2 cellular contexts compared by ENCODE assay signal in the genomic region with DNA sequence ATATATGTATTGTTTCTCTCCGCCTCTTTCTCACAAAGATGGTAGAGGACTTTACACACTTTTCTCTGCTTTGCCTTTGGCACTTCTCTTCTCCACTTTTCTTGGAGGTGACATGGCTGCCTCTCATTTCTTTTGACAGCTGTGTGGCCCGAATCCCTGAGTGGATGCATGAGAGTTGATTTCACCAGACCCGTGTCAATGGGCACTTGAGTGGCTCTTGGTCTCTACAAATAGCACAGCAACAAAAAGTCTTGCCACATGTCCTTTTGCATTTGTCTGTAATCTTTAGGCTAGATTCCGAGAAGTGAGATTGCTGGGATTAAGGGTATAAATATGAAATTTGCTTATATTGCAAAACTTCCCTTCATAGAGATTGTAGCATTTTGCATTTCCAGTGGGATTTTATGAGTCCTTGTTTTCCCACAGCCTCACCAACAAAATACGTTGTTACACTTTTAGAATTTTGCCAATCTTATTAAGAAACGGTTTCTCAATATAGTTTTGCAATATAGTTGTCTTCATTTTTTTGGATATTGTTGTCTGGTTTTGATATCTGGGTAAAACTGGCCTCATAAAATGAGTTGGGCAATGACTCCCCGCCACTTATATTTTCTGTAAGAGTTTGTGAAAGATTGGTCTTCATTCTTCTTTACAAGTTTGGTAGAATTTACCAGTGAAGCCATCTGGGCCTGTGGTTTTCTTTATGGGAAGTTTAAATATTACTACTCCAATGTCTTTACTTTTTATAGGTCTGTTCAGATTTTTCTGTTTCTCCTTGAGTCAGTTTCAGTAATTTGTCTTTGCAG.
TF ChIP-seq lines count a peak whose summit lies in the region.

No MANE protein-coding gene starts in this region.

TF ChIP-seq in SK-N-SH, 30 proteins besides CTCF, POLR2A, EP300 and RAD21 (continued from another document):
- TF ChIP-seq USF1 (IDR thresholded peaks at IDR 0.05; ENCODE audit: borderline replicate concordance, low read depth) (no peak), FOXJ3 (CRISPR knock-in tag; IDR thresholded peaks at IDR 0.05) (no peak), USF2 (IDR thresholded peaks at IDR 0.05; ENCODE audit: borderline replicate concordance, low read depth, low read length) (no peak), GABPA (IDR thresholded peaks at IDR 0.05; ENCODE audit: low read depth) (no peak), EZH2phosphoT487 (IDR thresholded peaks at IDR 0.05; ENCODE audit: borderline replicate concordance, low read depth) (no peak), SMC3 (IDR thresholded peaks at IDR 0.05; ENCODE audit: low read depth, low read length) (no peak), RFX5 (IDR thresholded peaks at IDR 0.05; ENCODE audit: low read length) (no peak)

TF ChIP-seq in SK-N-SH treated with all-trans-retinoic acid at 6 μM for 48 hours, 23 proteins besides CTCF, POLR2A, EP300 and RAD21 (continued from another document):
- TF ChIP-seq CREB5 (CRISPR knock-in tag; IDR thresholded peaks at IDR 0.05; ENCODE audit: low read depth), result no peak
- TF ChIP-seq CSDC2 (CRISPR knock-in tag; IDR thresholded peaks at IDR 0.05), result no peak
- TF ChIP-seq ESRRG (CRISPR knock-in tag; IDR thresholded peaks at IDR 0.05), result no peak
- TF ChIP-seq, protein P1, sequence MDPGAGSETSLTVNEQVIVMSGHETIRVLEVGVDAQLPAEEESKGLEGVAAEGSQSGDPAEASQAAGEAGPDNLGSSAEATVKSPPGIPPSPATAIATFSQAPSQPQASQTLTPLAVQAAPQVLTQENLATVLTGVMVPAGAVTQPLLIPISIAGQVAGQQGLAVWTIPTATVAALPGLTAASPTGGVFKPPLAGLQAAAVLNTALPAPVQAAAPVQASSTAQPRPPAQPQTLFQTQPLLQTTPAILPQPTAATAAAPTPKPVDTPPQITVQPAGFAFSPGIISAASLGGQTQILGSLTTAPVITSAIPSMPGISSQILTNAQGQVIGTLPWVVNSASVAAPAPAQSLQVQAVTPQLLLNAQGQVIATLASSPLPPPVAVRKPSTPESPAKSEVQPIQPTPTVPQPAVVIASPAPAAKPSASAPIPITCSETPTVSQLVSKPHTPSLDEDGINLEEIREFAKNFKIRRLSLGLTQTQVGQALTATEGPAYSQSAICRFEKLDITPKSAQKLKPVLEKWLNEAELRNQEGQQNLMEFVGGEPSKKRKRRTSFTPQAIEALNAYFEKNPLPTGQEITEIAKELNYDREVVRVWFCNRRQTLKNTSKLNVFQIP (CRISPR knock-in tag; IDR thresholded peaks at IDR 0.05; ENCODE audit: borderline replicate concordance, low read depth), result no peak
- no peak for TF ChIP-seq ZFP3 (CRISPR knock-in tag; IDR thresholded peaks at IDR 0.05)
- TF ChIP-seq CSRNP3 (CRISPR knock-in tag; IDR thresholded peaks at IDR 0.05), result no peak
- no peak for TF ChIP-seq OSR1 (CRISPR knock-in tag; IDR thresholded peaks at IDR 0.05)
- no peak for TF ChIP-seq ZNF8 (CRISPR knock-in tag; IDR thresholded peaks at IDR 0.05)
- no peak for TF ChIP-seq ZNF70 (CRISPR knock-in tag; IDR thresholded peaks at IDR 0.05)
- TF ChIP-seq ZC3H10 (CRISPR knock-in tag; IDR thresholded peaks at IDR 0.05), result no peak
- TF ChIP-seq TOX (CRISPR knock-in tag; IDR thresholded peaks at IDR 0.05; ENCODE audit: borderline replicate concordance), result no peak
